ENCODE assay signal across 8 cellular contexts in the genomic region with DNA sequence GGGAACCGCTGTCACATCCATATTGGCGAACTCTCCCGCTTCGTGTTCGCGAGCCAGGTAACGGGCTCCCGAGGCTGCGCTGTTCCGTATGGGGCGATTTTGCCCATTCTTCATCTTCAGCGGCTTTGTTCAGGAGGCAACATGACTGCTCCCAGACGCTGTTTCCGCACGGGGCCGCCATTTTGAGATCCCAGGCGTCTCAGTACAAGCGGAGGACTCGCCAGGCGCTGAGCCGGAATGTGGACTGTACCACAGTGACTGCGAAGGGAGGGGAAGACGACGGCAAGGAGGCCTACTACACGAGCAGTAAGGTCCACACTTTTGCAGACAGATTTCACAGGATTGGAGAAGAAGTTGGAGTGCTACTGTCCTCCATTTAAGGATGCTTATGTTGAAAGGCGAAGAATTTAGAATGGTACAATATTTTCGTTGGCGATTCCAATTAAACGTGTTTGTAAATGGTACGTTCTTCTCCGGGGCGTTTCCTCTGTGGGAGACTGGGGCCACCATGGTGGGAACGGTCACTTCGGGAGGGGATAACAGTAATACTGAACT. TPM values are rescaled to one million over a fixed set of nuclear protein-coding genes. Genes with fewer than 3 reads are reported as not detected.
DNase-seq lines count a peak whose midpoint lies in the region; ATAC-seq and TF ChIP-seq lines count a peak whose summit lies in the region.

No MANE protein-coding gene starts in this region.

- TF ChIP-seq CTCF in brain microvascular endothelial cell (IDR thresholded peaks at IDR 0.05; ENCODE audit: low read depth, low read length, missing control alignments): no peak

- in situ Hi-C loops in brain microvascular endothelial cell (cut with HindIII; ENCODE audit: low pct_ligation_motif_present, low sequenced_read_pairs): no loop called here

- H3K4me3 ChIP-seq in brain microvascular endothelial cell (ENCODE audit: low read depth, low read length): peak overlapping the region; percentile 70
- peak overlapping the region; percentile 90 for H3K4me3 ChIP-seq in right cardiac atrium (ENCODE audit: low read length)

- H3K4me1 ChIP-seq in right cardiac atrium (ENCODE audit: control insufficient read depth, insufficient read depth, low read length): no peaks in the 10 kb centered on the region

- peaks cover under 1% of the 10 kb centered on the region for H3K36me3 ChIP-seq in brain microvascular endothelial cell (replicated peaks)

- peak; percentile 98 for ATAC-seq in right cardiac atrium
- ATAC-seq in HG03097 (IDR thresholded peaks at IDR 0.05; ENCODE audit: low FRiP score, unreplicated experiment): no peak

- H3K9me3 ChIP-seq in right cardiac atrium (ENCODE audit: control insufficient read depth, low read length): peaks cover 7% of the 10 kb centered on the region

- 7% methylated on average over 34 of the region's 34 CpGs for WGBS in right cardiac atrium

- H3K27me3 ChIP-seq in brain microvascular endothelial cell (replicated peaks) (no peaks in the 10 kb centered on the region), right cardiac atrium (ENCODE audit: control insufficient read depth, insufficient read depth) (no peaks in the 10 kb centered on the region)

- DNase-seq in DMS53 treated with DMSO at 0.1 percent for 48 hours (lab: John Stamatoyannopoulos, UW; ENCODE audit: unreplicated experiment) (peak; percentile 67), brain microvascular endothelial cell (peak; percentile 78), right cardiac atrium (peak; percentile 90 to 95 (median 95)), retina (peak; percentile 96), GM19238 (ENCODE audit: insufficient read length, low spot score) (no peak), HUDEP-2 (lab: John Stamatoyannopoulos, UW; ENCODE audit: unreplicated experiment in 76 of 76) (no peak), NK-92 (lab: John Stamatoyannopoulos, UW; ENCODE audit: unreplicated experiment) (no peak)

- H3K27ac ChIP-seq in brain microvascular endothelial cell (peak overlapping the region; percentile 95), right cardiac atrium (ENCODE audit: low read length) (peak overlapping the region; percentile 69)

- intact Hi-C loops in right cardiac atrium (cut with DNase I): no loop called here

RNA-seq across cellular contexts. Expression of gene ZNF300, which starts 41.6 kb away (rescaled TPM):
- 1 to 10 TPM; 1.4 to 2.5 (median 1.6) TPM for total RNA-seq in right cardiac atrium
- polyA plus RNA-seq in right cardiac atrium: 1.6 TPM

Comparison
In these comparisons a context has a peak if more than half of its experiments do, and no peak if none do; other contexts are left out.
1. DNase-seq: peak in DMS53 treated with DMSO at 0.1 percent for 48 hours (single experiment), brain microvascular endothelial cell (single experiment), right cardiac atrium (3 of 3) and retina (single experiment); none in GM19238 (single experiment), HUDEP-2 (0 of 76) and NK-92 (single experiment).